In genomic region chr5:107570805-107571531, GRCh38 we compare ENCODE assay signal across 1 cellular context.
TF ChIP-seq lines count a peak whose summit lies in the region.

No MANE protein-coding gene starts in this region.

TF ChIP-seq in SK-N-SH treated with all-trans-retinoic acid at 6 μM for 48 hours, 23 proteins besides CTCF, POLR2A, EP300 and RAD21 (continued from another document):
- no peak for TF ChIP-seq PATZ1 (CRISPR knock-in tag; IDR thresholded peaks at IDR 0.05; ENCODE audit: borderline replicate concordance)
- TF ChIP-seq ISL1 (CRISPR knock-in tag; IDR thresholded peaks at IDR 0.05): no peak
- no peak for TF ChIP-seq SNAI2 (CRISPR knock-in tag; IDR thresholded peaks at IDR 0.05)
- TF ChIP-seq ZNF70 (CRISPR knock-in tag; IDR thresholded peaks at IDR 0.05): no peak
- TF ChIP-seq TOX (CRISPR knock-in tag; IDR thresholded peaks at IDR 0.05; ENCODE audit: borderline replicate concordance): no peak
- no peak for TF ChIP-seq BACH2 (CRISPR knock-in tag; IDR thresholded peaks at IDR 0.05; ENCODE audit: borderline replicate concordance)
